Comparison of ENCODE assay signal across 8 cellular contexts in genomic region chr7:105581066-105581811, GRCh38. TPM values are rescaled to one million over a fixed set of nuclear protein-coding genes. Genes with fewer than 3 reads are reported as not detected.
DNase-seq lines count a peak whose midpoint lies in the region; ATAC-seq and TF ChIP-seq lines count a peak whose summit lies in the region.

A gene with protein sequence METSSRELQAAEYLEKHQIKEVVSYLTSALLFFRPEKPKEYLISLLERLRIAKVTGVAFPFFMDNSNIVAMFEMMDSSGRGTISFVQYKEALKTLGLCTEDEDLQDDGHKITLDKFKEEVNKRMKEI (minus strand): TSS chr7:105581493. CDS start chr7:105581463, 30 bp downstream.

- H3K27me3 ChIP-seq in gastroesophageal sphincter: peaks cover 8% of the 10 kb centered on the region

- no peaks in the 10 kb centered on the region for H3K9me3 ChIP-seq in gastroesophageal sphincter

- in situ Hi-C loops in astrocyte of the cerebellum (cut with HindIII; ENCODE audit: low sequenced_read_pairs): no loop called here

- peak within 1 kb of the TSS; percentile 57 for H3K4me3 ChIP-seq in AG10803 (ENCODE audit: low read length)
- H3K4me3 ChIP-seq in astrocyte of the cerebellum (ENCODE audit: low read depth, low read length): peak within 1 kb of the TSS; percentile 39
- H3K4me3 ChIP-seq in gastroesophageal sphincter: peak within 1 kb of the TSS in 1 of 2 donors; percentile 36

- no peak for TF ChIP-seq POLR2A in gastroesophageal sphincter (IDR thresholded peaks at IDR 0.05)

- WGBS in gastroesophageal sphincter (ENCODE audit: low coverage in 1 of 2), 2 donors: 26 to 40% methylated on average over 6 to 14 of the region's 36 CpGs

- DNase-seq in AG10803 (ENCODE audit: low read depth) (peak; percentile 38), RWPE1 (ENCODE audit: low spot score) (peak; percentile 18), astrocyte of the cerebellum (ENCODE audit: low read depth) (peak; percentile 6), hypothalamus (lab: John Stamatoyannopoulos, UW) (peak in 48 of 51 donors; percentile 11 to 86 (median 65)), retina (peak; percentile 95)

- peaks cover 0 to 8% (median 3%) of the 10 kb centered on the region in 3 donors for H3K4me1 ChIP-seq in gastroesophageal sphincter

- TF ChIP-seq EP300 in gastroesophageal sphincter (IDR thresholded peaks at IDR 0.05): no peak

- ATAC-seq in GM19025 (IDR thresholded peaks at IDR 0.05; ENCODE audit: low read depth, unreplicated experiment) (peak; percentile 83), HG03342 (IDR thresholded peaks at IDR 0.05; ENCODE audit: unreplicated experiment) (peak; percentile 93), gastroesophageal sphincter (no peak)

- TF ChIP-seq CTCF in AG10803 (conservative IDR thresholded peaks at IDR 0.05; ENCODE audit: low read length) (no peak), RWPE1 (conservative IDR thresholded peaks at IDR 0.05; ENCODE audit: low read depth) (no peak), astrocyte of the cerebellum (IDR thresholded peaks at IDR 0.05; ENCODE audit: low read depth, low read length, missing control alignments) (peak; percentile 15), gastroesophageal sphincter (IDR thresholded peaks at IDR 0.05) (no peak)

- H3K36me3 ChIP-seq in gastroesophageal sphincter: no peaks in the 10 kb centered on the region

- CTCF ChIA-PET in RWPE1 (lab: Yijun Ruan, JAX): interaction anchor here (1.1 kb wide), 1 partner anchor 9 kb away, joined by 4 read pairs; no protein-coding TSS in a partner anchor

- POLR2A ChIA-PET in RWPE1 (lab: Yijun Ruan, JAX; ENCODE audit: low non-redundant PET): no interaction called here

- H3K27ac ChIP-seq in RWPE1: no peak within 1 kb of the TSS
- no peak within 1 kb of the TSS for H3K27ac ChIP-seq in gastroesophageal sphincter

RNA-seq across cellular contexts. Expression of the gene that starts here (rescaled TPM):
- total RNA-seq in gastroesophageal sphincter: under 1 TPM in 1 of 4 donors, not detected in 3; 0.40 TPM

Comparison
In these comparisons a context has a peak if more than half of its experiments do, and no peak if none do; other contexts are left out.
1. DNase-seq: peak in every context shown above with its lines; median percentile 95 in retina; 65 in hypothalamus; 38 in AG10803; 18 in RWPE1; 6 in astrocyte of the cerebellum.